In the genomic region with DNA sequence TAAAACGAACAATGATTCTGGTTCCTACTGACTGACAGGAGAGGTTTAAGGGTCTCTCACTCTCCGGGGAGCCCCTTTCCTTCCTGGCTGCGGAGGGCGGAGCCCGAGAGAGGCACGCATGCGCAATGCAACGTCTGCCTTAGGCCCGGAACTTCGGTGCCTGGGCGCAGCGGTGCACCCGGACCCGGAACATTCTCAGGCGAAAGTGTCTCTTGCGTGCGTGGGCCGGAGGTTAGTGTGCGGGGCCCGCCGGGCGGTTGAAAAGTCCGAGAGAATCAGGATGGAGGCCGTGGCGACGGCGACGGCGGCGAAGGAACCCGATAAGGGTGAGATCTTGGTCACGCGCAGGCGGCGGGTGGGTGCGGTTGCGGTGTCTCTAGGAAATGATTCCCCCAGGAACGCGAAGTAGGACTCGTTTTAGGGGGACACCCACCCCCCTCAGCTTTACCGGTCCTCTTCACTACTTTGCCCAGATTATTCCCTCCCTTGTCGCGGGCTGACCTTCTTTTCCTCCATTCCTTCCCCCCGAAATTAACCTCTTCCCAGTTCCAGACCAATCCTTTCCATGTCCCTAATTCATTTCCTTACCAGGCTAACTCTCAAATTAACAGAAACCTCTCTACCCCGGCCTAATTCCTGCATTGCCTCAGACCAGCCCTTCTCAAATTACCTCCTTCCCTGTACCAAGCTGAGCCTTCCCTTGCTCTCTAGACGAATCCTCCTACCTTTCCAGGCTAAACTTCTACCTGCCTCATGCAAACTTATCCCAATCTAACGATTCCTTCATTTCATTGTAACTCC, we compare ENCODE assay signal across 1 cellular context.
TF ChIP-seq lines count a peak whose summit lies in the region.

A gene (plus strand): TSS at position 142 of the 801 bp plus-strand sequence. CDS start 139 bp downstream, at position 281.

TF ChIP-seq in HepG2, 621 proteins besides CTCF, POLR2A, EP300 and RAD21 (continued from another document and continues in another):
- TF ChIP-seq, protein P1, sequence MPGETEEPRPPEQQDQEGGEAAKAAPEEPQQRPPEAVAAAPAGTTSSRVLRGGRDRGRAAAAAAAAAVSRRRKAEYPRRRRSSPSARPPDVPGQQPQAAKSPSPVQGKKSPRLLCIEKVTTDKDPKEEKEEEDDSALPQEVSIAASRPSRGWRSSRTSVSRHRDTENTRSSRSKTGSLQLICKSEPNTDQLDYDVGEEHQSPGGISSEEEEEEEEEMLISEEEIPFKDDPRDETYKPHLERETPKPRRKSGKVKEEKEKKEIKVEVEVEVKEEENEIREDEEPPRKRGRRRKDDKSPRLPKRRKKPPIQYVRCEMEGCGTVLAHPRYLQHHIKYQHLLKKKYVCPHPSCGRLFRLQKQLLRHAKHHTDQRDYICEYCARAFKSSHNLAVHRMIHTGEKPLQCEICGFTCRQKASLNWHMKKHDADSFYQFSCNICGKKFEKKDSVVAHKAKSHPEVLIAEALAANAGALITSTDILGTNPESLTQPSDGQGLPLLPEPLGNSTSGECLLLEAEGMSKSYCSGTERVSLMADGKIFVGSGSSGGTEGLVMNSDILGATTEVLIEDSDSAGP (CRISPR knock-in tag; IDR thresholded peaks at IDR 0.05; ENCODE audit: borderline replicate concordance), result peak; percentile 92
- no peak for TF ChIP-seq TOE1 (CRISPR knock-in tag; IDR thresholded peaks at IDR 0.05)
- TF ChIP-seq ZNF460 (CRISPR knock-in tag; IDR thresholded peaks at IDR 0.05; ENCODE audit: borderline replicate concordance), result no peak; the same call in 1 of the 2 replicates
- peak; percentile 39; the same call in 1 of the 2 replicates for TF ChIP-seq ETV6 (CRISPR knock-in tag; conservative IDR thresholded peaks at IDR 0.05)
- TF ChIP-seq MAFF (IDR thresholded peaks at IDR 0.05; ENCODE audit: low read depth, low read length), result no peak
- TF ChIP-seq IRF2 (CRISPR knock-in tag; IDR thresholded peaks at IDR 0.05), result peak; percentile 71
- TF ChIP-seq TCF7 (IDR thresholded peaks at IDR 0.05; ENCODE audit: low read depth), result no peak
- TF ChIP-seq, protein P2, sequence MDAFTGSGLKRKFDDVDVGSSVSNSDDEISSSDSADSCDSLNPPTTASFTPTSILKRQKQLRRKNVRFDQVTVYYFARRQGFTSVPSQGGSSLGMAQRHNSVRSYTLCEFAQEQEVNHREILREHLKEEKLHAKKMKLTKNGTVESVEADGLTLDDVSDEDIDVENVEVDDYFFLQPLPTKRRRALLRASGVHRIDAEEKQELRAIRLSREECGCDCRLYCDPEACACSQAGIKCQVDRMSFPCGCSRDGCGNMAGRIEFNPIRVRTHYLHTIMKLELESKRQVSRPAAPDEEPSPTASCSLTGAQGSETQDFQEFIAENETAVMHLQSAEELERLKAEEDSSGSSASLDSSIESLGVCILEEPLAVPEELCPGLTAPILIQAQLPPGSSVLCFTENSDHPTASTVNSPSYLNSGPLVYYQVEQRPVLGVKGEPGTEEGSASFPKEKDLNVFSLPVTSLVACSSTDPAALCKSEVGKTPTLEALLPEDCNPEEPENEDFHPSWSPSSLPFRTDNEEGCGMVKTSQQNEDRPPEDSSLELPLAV (CRISPR knock-in tag; conservative IDR thresholded peaks at IDR 0.05; ENCODE audit: low read depth), result no peak
- TF ChIP-seq, protein P3, sequence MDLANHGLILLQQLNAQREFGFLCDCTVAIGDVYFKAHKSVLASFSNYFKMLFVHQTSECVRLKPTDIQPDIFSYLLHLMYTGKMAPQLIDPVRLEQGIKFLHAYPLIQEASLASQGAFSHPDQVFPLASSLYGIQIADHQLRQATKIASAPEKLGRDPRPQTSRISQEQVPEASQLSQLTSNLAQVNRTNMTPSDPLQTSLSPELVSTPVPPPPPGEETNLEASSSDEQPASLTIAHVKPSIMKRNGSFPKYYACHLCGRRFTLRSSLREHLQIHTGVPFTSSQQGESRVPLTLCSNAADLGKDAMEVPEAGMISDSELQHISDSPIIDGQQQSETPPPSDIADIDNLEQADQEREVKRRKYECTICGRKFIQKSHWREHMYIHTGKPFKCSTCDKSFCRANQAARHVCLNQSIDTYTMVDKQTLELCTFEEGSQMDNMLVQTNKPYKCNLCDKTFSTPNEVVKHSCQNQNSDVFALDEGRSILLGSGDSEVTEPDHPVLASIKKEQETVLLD (CRISPR knock-in tag; IDR thresholded peaks at IDR 0.05; ENCODE audit: low read depth), result no peak; the same call in 1 of the 2 replicates
- TF ChIP-seq, protein P4, sequence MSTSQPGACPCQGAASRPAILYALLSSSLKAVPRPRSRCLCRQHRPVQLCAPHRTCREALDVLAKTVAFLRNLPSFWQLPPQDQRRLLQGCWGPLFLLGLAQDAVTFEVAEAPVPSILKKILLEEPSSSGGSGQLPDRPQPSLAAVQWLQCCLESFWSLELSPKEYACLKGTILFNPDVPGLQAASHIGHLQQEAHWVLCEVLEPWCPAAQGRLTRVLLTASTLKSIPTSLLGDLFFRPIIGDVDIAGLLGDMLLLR (CRISPR knock-in tag; IDR thresholded peaks at IDR 0.05), result peak; percentile 66; the same call in 1 of the 2 replicates
- no peak for TF ChIP-seq SUZ12 (IDR thresholded peaks at IDR 0.05; ENCODE audit: low read depth, low read length)
- TF ChIP-seq MBNL3 (CRISPR knock-in tag; conservative IDR thresholded peaks at IDR 0.05), result no peak
- no peak for TF ChIP-seq FOXP1 (IDR thresholded peaks at IDR 0.05)
- no peak for TF ChIP-seq FOXP1 (CRISPR knock-in tag; IDR thresholded peaks at IDR 0.05)
- TF ChIP-seq NFIC (IDR thresholded peaks at IDR 0.05; ENCODE audit: low read length), result no peak
- TF ChIP-seq SMAD9 (CRISPR knock-in tag; IDR thresholded peaks at IDR 0.05), result 0 out of 2 replicates have a peak, but pooled peaks have one; percentile 41
- TF ChIP-seq, protein P5, sequence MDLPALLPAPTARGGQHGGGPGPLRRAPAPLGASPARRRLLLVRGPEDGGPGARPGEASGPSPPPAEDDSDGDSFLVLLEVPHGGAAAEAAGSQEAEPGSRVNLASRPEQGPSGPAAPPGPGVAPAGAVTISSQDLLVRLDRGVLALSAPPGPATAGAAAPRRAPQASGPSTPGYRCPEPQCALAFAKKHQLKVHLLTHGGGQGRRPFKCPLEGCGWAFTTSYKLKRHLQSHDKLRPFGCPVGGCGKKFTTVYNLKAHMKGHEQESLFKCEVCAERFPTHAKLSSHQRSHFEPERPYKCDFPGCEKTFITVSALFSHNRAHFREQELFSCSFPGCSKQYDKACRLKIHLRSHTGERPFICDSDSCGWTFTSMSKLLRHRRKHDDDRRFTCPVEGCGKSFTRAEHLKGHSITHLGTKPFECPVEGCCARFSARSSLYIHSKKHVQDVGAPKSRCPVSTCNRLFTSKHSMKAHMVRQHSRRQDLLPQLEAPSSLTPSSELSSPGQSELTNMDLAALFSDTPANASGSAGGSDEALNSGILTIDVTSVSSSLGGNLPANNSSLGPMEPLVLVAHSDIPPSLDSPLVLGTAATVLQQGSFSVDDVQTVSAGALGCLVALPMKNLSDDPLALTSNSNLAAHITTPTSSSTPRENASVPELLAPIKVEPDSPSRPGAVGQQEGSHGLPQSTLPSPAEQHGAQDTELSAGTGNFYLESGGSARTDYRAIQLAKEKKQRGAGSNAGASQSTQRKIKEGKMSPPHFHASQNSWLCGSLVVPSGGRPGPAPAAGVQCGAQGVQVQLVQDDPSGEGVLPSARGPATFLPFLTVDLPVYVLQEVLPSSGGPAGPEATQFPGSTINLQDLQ (CRISPR knock-in tag; IDR thresholded peaks at IDR 0.05), result no peak
- peak; percentile 77; the same call in 1 of the 2 replicates for TF ChIP-seq HDAC1 (CRISPR knock-in tag; IDR thresholded peaks at IDR 0.05)
- no peak for TF ChIP-seq SMC3 (IDR thresholded peaks at IDR 0.05; ENCODE audit: low read length)
- TF ChIP-seq ZC3H13 (CRISPR knock-in tag; IDR thresholded peaks at IDR 0.05), result peak; percentile 40; the same call in 1 of the 2 replicates
- peak; percentile 81; the same call in 1 of the 2 replicates for TF ChIP-seq ZNF558 (CRISPR knock-in tag; IDR thresholded peaks at IDR 0.05; ENCODE audit: borderline replicate concordance)
- TF ChIP-seq, protein P6, sequence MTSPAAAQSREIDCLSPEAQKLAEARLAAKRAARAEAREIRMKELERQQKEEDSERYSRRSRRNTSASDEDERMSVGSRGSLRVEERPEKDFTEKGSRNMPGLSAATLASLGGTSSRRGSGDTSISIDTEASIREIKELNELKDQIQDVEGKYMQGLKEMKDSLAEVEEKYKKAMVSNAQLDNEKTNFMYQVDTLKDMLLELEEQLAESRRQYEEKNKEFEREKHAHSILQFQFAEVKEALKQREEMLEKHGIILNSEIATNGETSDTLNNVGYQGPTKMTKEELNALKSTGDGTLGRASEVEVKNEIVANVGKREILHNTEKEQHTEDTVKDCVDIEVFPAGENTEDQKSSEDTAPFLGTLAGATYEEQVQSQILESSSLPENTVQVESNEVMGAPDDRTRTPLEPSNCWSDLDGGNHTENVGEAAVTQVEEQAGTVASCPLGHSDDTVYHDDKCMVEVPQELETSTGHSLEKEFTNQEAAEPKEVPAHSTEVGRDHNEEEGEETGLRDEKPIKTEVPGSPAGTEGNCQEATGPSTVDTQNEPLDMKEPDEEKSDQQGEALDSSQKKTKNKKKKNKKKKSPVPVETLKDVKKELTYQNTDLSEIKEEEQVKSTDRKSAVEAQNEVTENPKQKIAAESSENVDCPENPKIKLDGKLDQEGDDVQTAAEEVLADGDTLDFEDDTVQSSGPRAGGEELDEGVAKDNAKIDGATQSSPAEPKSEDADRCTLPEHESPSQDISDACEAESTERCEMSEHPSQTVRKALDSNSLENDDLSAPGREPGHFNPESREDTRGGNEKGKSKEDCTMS (CRISPR knock-in tag; conservative IDR thresholded peaks at IDR 0.05), result no peak
- no peak for TF ChIP-seq CC2D1A (CRISPR knock-in tag; IDR thresholded peaks at IDR 0.05)
- peak; percentile 96 for TF ChIP-seq DMAP1 (CRISPR knock-in tag; IDR thresholded peaks at IDR 0.05)
- TF ChIP-seq, protein P7, sequence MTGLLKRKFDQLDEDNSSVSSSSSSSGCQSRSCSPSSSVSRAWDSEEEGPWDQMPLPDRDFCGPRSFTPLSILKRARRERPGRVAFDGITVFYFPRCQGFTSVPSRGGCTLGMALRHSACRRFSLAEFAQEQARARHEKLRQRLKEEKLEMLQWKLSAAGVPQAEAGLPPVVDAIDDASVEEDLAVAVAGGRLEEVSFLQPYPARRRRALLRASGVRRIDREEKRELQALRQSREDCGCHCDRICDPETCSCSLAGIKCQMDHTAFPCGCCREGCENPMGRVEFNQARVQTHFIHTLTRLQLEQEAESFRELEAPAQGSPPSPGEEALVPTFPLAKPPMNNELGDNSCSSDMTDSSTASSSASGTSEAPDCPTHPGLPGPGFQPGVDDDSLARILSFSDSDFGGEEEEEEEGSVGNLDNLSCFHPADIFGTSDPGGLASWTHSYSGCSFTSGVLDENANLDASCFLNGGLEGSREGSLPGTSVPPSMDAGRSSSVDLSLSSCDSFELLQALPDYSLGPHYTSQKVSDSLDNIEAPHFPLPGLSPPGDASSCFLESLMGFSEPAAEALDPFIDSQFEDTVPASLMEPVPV (CRISPR knock-in tag; IDR thresholded peaks at IDR 0.05), result peak; percentile 55; the same call in 1 of the 2 replicates
- TF ChIP-seq, protein P8, sequence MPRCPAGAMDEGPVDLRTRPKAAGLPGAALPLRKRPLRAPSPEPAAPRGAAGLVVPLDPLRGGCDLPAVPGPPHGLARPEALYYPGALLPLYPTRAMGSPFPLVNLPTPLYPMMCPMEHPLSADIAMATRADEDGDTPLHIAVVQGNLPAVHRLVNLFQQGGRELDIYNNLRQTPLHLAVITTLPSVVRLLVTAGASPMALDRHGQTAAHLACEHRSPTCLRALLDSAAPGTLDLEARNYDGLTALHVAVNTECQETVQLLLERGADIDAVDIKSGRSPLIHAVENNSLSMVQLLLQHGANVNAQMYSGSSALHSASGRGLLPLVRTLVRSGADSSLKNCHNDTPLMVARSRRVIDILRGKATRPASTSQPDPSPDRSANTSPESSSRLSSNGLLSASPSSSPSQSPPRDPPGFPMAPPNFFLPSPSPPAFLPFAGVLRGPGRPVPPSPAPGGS (CRISPR knock-in tag; IDR thresholded peaks at IDR 0.05), result no peak
- TF ChIP-seq SIN3A (IDR thresholded peaks at IDR 0.05; ENCODE audit: borderline replicate concordance, low read depth, low read length), result peak; percentile 84; the same call in 1 of the 2 replicates
- no peak for TF ChIP-seq NR2F2 (IDR thresholded peaks at IDR 0.05; ENCODE audit: borderline replicate concordance, low read depth)
- no peak for TF ChIP-seq IKZF1 (IDR thresholded peaks at IDR 0.05)
- TF ChIP-seq ZMAT3 (CRISPR knock-in tag; conservative IDR thresholded peaks at IDR 0.05), result peak; percentile 85; the same call in 1 of the 2 replicates
- peak; percentile 89; the same call in 1 of the 2 replicates for TF ChIP-seq PCBP1 (IDR thresholded peaks at IDR 0.05; ENCODE audit: borderline replicate concordance, low read depth, low read length)
- TF ChIP-seq, protein P9, sequence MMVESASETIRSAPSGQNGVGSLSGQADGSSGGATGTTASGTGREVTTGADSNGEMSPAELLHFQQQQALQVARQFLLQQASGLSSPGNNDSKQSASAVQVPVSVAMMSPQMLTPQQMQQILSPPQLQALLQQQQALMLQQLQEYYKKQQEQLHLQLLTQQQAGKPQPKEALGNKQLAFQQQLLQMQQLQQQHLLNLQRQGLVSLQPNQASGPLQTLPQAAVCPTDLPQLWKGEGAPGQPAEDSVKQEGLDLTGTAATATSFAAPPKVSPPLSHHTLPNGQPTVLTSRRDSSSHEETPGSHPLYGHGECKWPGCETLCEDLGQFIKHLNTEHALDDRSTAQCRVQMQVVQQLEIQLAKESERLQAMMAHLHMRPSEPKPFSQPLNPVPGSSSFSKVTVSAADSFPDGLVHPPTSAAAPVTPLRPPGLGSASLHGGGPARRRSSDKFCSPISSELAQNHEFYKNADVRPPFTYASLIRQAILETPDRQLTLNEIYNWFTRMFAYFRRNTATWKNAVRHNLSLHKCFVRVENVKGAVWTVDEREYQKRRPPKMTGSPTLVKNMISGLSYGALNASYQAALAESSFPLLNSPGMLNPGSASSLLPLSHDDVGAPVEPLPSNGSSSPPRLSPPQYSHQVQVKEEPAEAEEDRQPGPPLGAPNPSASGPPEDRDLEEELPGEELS (CRISPR knock-in tag; IDR thresholded peaks at IDR 0.05), result peak; percentile 66
- TF ChIP-seq PTBP1 (IDR thresholded peaks at IDR 0.05; ENCODE audit: low read depth, low read length, poor library complexity, severe bottlenecking), result no peak
- TF ChIP-seq TAF1 (CRISPR knock-in tag; IDR thresholded peaks at IDR 0.05), result peak; percentile 81
- no peak; the same call in 1 of the 2 replicates for TF ChIP-seq ZNF550 (CRISPR knock-in tag; IDR thresholded peaks at IDR 0.05; ENCODE audit: borderline replicate concordance)
- TF ChIP-seq, protein P10, sequence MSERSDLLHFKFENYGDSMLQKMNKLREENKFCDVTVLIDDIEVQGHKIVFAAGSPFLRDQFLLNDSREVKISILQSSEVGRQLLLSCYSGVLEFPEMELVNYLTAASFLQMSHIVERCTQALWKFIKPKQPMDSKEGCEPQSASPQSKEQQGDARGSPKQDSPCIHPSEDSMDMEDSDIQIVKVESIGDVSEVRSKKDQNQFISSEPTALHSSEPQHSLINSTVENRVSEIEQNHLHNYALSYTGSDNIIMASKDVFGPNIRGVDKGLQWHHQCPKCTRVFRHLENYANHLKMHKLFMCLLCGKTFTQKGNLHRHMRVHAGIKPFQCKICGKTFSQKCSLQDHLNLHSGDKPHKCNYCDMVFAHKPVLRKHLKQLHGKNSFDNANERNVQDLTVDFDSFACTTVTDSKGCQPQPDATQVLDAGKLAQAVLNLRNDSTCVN (CRISPR knock-in tag; IDR thresholded peaks at IDR 0.05; ENCODE audit: borderline replicate concordance), result peak; percentile 63; the same call in 1 of the 2 replicates
- no peak; the same call in none of the 2 replicates for TF ChIP-seq SIX4 (CRISPR knock-in tag; IDR thresholded peaks at IDR 0.05)
- TF ChIP-seq AGO1 (IDR thresholded peaks at IDR 0.05; ENCODE audit: low read depth, low read length, poor library complexity, severe bottlenecking), result peak; percentile 94
- TF ChIP-seq EED (CRISPR knock-in tag; IDR thresholded peaks at IDR 0.05), result no peak; the same call in 1 of the 2 replicates
- TF ChIP-seq MXD4 (CRISPR knock-in tag; IDR thresholded peaks at IDR 0.05), result peak; percentile 76; the same call in 1 of the 2 replicates
- peak; percentile 84 for TF ChIP-seq ZNF781 (CRISPR knock-in tag; IDR thresholded peaks at IDR 0.05; ENCODE audit: borderline replicate concordance, not compliant biosample characterization)
